ENCODE assay signal across 18 cellular contexts in the genomic region with DNA sequence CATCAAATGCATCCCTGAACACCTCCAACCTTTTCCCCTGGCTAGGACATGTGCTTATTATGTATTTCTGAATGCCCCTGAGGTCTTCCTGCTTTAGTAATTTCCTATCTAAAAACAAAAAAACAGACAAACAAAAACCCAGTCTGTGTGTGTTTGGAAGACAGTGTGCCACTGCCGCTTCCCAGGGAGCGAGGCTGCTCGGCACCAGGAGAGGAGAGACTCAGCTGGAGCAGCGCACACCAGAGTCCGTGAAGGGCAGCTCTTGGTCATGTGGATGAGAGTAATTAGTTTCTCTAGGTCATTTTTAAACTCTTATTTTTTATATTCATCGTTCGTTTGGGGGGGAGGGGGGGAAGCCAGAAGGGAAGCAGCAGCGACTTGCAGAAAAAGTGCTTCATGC. TPM values are rescaled to one million over a fixed set of nuclear protein-coding genes. Genes with fewer than 3 reads are reported as not detected.
DNase-seq lines count a peak whose midpoint lies in the region; ATAC-seq and TF ChIP-seq lines count a peak whose summit lies in the region.
"Had no signal": no experiment of that assay in that cellular context is flagged by ENCODE, and none has a peak within 500 bp of the region (broad histone marks: within the 10 kb centered on the region; RNA-seq: fewer than 3 reads in every experiment).

No MANE protein-coding gene starts in this region.

- no peaks in the 10 kb centered on the region for H3K27me3 ChIP-seq in adrenal gland
- H3K27me3 ChIP-seq: MG63, SJCRH30 had no signal

- no peaks in the 10 kb centered on the region for H3K9me3 Mint-ChIP-seq in stimulated activated naive CD8-positive, alpha-beta T cell treated with anti-CD3 and anti-CD28 coated beads, Interleukin-15, Interleukin-2, amounts not matched to agents 100 ng/mL and 50 ng/mL, for 24 hours
- H3K9me3 Mint-ChIP-seq in stimulated activated naive CD8-positive, alpha-beta T cell treated with anti-CD3 and anti-CD28 coated beads, Interleukin-15, amount 100 ng/mL, for 72 hours, result no peaks in the 10 kb centered on the region
- no peaks in the 10 kb centered on the region for H3K9me3 Mint-ChIP-seq in memory B cell

- ATAC-seq in stimulated activated naive CD8-positive, alpha-beta T cell treated with anti-CD3 and anti-CD28 coated beads, Interleukin-15, amount 100 ng/mL, for 72 hours, result no peak
- no peak for ATAC-seq in memory B cell (ENCODE audit: low read depth)
- ATAC-seq: A549, GM12878 had no signal

- intact Hi-C loops in adrenal gland (cut with DNase I), result loop anchor here (5.0 to 10.0 kb wide), 4 partner anchors 206 to 606 kb away; no protein-coding TSS in a partner anchor

- no peaks in the 10 kb centered on the region for H3K9me3 ChIP-seq in adrenal gland (replicated peaks in 1 of 3)
- H3K9me3 ChIP-seq: A549, MG63, SJCRH30 had no signal

- 34 to 55% (median 39%) methylated on average over 8 of the region's 8 CpGs for WGBS in adrenal gland, 4 donors

- peaks cover 0 to 13% of the 10 kb centered on the region in 2 donors for H3K36me3 ChIP-seq in adrenal gland (replicated peaks in 1 of 2)
- H3K36me3 ChIP-seq: SJCRH30 had no signal

- H3K4me3 Mint-ChIP-seq in stimulated activated naive CD8-positive, alpha-beta T cell treated with anti-CD3 and anti-CD28 coated beads, Interleukin-15, Interleukin-2, amounts not matched to agents 100 ng/mL and 50 ng/mL, for 24 hours, result no peak overlapping the region
- H3K4me3 Mint-ChIP-seq in stimulated activated naive CD8-positive, alpha-beta T cell treated with anti-CD3 and anti-CD28 coated beads, Interleukin-15, amount 100 ng/mL, for 72 hours, result no peak overlapping the region
- H3K4me3 Mint-ChIP-seq in memory B cell, result peak overlapping the region; percentile 7

- no peaks in the 10 kb centered on the region for H3K27me3 Mint-ChIP-seq in stimulated activated naive CD8-positive, alpha-beta T cell treated with anti-CD3 and anti-CD28 coated beads, Interleukin-15, Interleukin-2, amounts not matched to agents 100 ng/mL and 50 ng/mL, for 24 hours
- H3K27me3 Mint-ChIP-seq in stimulated activated naive CD8-positive, alpha-beta T cell treated with anti-CD3 and anti-CD28 coated beads, Interleukin-15, amount 100 ng/mL, for 72 hours, result no peaks in the 10 kb centered on the region
- no peaks in the 10 kb centered on the region for H3K27me3 Mint-ChIP-seq in memory B cell

- peak overlapping the region; percentile 56 for H3K27ac Mint-ChIP-seq in stimulated activated naive CD8-positive, alpha-beta T cell treated with anti-CD3 and anti-CD28 coated beads, Interleukin-15, Interleukin-2, amounts not matched to agents 100 ng/mL and 50 ng/mL, for 24 hours
- H3K27ac Mint-ChIP-seq in stimulated activated naive CD8-positive, alpha-beta T cell treated with anti-CD3 and anti-CD28 coated beads, Interleukin-15, amount 100 ng/mL, for 72 hours, result no peak overlapping the region
- H3K27ac Mint-ChIP-seq in memory B cell, result no peak overlapping the region

- peak overlapping the region; percentile 34 to 87 (median 56) for H3K27ac ChIP-seq in adrenal gland
- H3K27ac ChIP-seq: A549, SJCRH30 had no signal

- TF ChIP-seq CTCF in adrenal gland (IDR thresholded peaks at IDR 0.05), result no peak

- peaks cover 45% of the 10 kb centered on the region for H3K4me1 Mint-ChIP-seq in stimulated activated naive CD8-positive, alpha-beta T cell treated with anti-CD3 and anti-CD28 coated beads, Interleukin-15, Interleukin-2, amounts not matched to agents 100 ng/mL and 50 ng/mL, for 24 hours (ENCODE audit: low read depth)
- H3K4me1 Mint-ChIP-seq in stimulated activated naive CD8-positive, alpha-beta T cell treated with anti-CD3 and anti-CD28 coated beads, Interleukin-15, amount 100 ng/mL, for 72 hours, result peaks cover 39% of the 10 kb centered on the region
- no peaks in the 10 kb centered on the region for H3K4me1 Mint-ChIP-seq in memory B cell

- peak in 1 of 2 donors; percentile 10 for TF ChIP-seq POLR2A in adrenal gland (IDR thresholded peaks at IDR 0.05)

- no peak for DNase-seq in stimulated activated naive CD8-positive, alpha-beta T cell treated with anti-CD3 and anti-CD28 coated beads, Interleukin-15, amount 100 ng/mL, for 72 hours
- peak in 3 of 7 donors; percentile 33 to 49 (median 47) for DNase-seq in adrenal gland
- no peak for DNase-seq in memory B cell (ENCODE audit: low spot score in 2 of 2)
- DNase-seq in ureter (ENCODE audit: low spot score), result peak; percentile 6
- no peak for DNase-seq in NCI-H187 (lab: John Stamatoyannopoulos, UW)
- DNase-seq in NCI-H1417 (lab: John Stamatoyannopoulos, UW), result no peak
- DNase-seq in hypothalamus (lab: John Stamatoyannopoulos, UW), result no peak
- DNase-seq: DMS53, MG63, NCI-H1092 treated with DMSO at 0.1 percent for 48 hours, NCI-H1694 treated with DMSO at 0.1 percent for 48 hours, NCI-H510A treated with DMSO at 0.1 percent for 48 hours, SJCRH30 had no signal

- peaks cover 22% of the 10 kb centered on the region for H3K36me3 Mint-ChIP-seq in stimulated activated naive CD8-positive, alpha-beta T cell treated with anti-CD3 and anti-CD28 coated beads, Interleukin-15, Interleukin-2, amounts not matched to agents 100 ng/mL and 50 ng/mL, for 24 hours (ENCODE audit: low read depth)
- H3K36me3 Mint-ChIP-seq in memory B cell, result peaks cover 9% of the 10 kb centered on the region

- peaks cover 6 to 10% of the 10 kb centered on the region in 2 donors for H3K4me1 ChIP-seq in adrenal gland (replicated peaks in 1 of 2)
- H3K4me1 ChIP-seq: SJCRH30 had no signal

- peak overlapping the region in 1 of 4 donors; percentile 0 for H3K4me3 ChIP-seq in adrenal gland
- H3K4me3 ChIP-seq: A549, GM12878, MG63, SJCRH30 had no signal

RNA-seq across cellular contexts. Expression of a gene that starts 10.0 kb away (rescaled TPM):
- total RNA-seq in adrenal gland (not detected), ureter (not detected)
- not detected for polyA plus RNA-seq in adrenal gland
- total RNA-seq: G401, GM12878, RPMI7951, SJCRH30 had no signal
- polyA plus RNA-seq: A549, GM12878 had no signal
